ENCODE assay signal across 13 cellular contexts in the genomic region with DNA sequence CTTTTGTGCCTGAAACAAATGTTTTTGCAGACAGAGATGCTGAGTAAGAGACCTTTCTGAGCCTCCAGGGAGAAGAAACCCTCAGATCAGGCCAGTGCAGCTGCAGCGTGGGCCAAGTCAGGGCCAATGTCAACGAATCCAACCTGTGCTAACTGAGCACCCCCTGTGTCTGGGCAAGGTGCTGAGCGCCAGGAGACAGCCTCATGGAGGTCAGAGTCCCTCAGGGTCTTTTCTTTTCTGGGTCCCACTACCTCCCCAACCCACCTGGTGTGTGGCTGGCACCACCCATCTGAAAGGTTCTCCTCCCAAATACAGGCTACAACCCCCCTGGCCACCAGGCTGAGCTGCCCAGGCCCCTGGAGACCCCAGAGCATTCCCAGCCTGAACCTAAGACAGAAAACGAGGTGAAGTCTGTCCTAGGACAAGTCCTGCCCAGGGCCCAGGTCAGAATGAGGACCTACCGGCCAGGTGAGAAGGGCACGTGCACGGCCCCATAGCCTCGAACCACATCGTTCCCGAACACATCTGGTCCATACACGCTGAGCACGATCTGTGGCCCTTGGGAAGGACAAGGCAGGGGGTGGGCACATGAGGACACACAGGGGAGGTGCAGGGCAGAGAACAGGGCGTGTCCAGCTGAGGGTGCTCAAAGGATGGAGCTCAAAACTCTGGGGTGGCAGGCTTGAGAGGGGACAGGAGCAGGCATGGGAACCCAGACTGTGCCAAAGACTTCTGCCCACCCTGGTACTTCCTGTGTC. TPM values are rescaled to one million over a fixed set of nuclear protein-coding genes. Genes with fewer than 3 reads are reported as not detected.
DNase-seq lines count a peak whose midpoint lies in the region; ATAC-seq and TF ChIP-seq lines count a peak whose summit lies in the region.
"Had no signal": no experiment of that assay in that cellular context is flagged by ENCODE, and none has a peak within 500 bp of the region (broad histone marks: within the 10 kb centered on the region; RNA-seq: fewer than 3 reads in every experiment).

No MANE protein-coding gene starts in this region.

- H3K4me1 ChIP-seq in adipocyte (ENCODE audit: control insufficient read depth, insufficient read depth, low read length) (peaks cover 38% of the 10 kb centered on the region), spleen (peaks cover 0 to 40% (median 7%) of the 10 kb centered on the region in 6 donors)
- H3K4me1 ChIP-seq: lower lobe of right lung had no signal

- intact Hi-C loops in left colon (cut with DNase I, micrococcal nuclease) (no loop called here), spleen (cut with DNase I; ENCODE audit: low total_unique reads) (no loop called here)

- H3K27ac ChIP-seq in spleen: peak overlapping the region in 2 of 8 donors; percentile 37 to 51

- no peaks in the 10 kb centered on the region for H3K27me3 ChIP-seq in H7 (ENCODE audit: control insufficient read depth, insufficient read depth, low read length)
- no peaks in the 10 kb centered on the region for H3K27me3 ChIP-seq in adipocyte (replicated peaks; ENCODE audit: control insufficient read depth, insufficient read depth, low read length)
- H3K27me3 ChIP-seq in spleen (replicated peaks in 1 of 7): no peaks in the 10 kb centered on the region

- TF ChIP-seq CTCF in spleen (IDR thresholded peaks at IDR 0.05 in 8 of 11, conservative IDR thresholded peaks at IDR 0.05 in 3 of 11): no peak

- peak overlapping the region; percentile 70 for H3K9ac ChIP-seq in adipocyte (ENCODE audit: low read length)

- ATAC-seq in left colon (peak; percentile 2), HG02763 (IDR thresholded peaks at IDR 0.05; ENCODE audit: unreplicated experiment) (no peak), HG03354 (IDR thresholded peaks at IDR 0.05; ENCODE audit: poor library complexity, severe bottlenecking, unreplicated experiment) (no peak), HG02938 (IDR thresholded peaks at IDR 0.05; ENCODE audit: unreplicated experiment) (no peak)

- DNase-seq in H7 (peak; percentile 16), adipocyte (ENCODE audit: low read depth) (no peak), left colon (no peak), spleen (peak; percentile 46), NCI-H69 (lab: John Stamatoyannopoulos, UW) (no peak)
- DNase-seq: lower lobe of right lung, NCI-H1417 treated with DMSO at 0.1 percent for 48 hours, T-helper 9 cell had no signal

- H3K9me3 ChIP-seq in adipocyte (ENCODE audit: control insufficient read depth, low read length) (no peaks in the 10 kb centered on the region), spleen (no peaks in the 10 kb centered on the region)
- H3K9me3 ChIP-seq: lower lobe of right lung had no signal

- TF ChIP-seq POLR2A in spleen (IDR thresholded peaks at IDR 0.05): no peak

- H3K4me3 ChIP-seq in H7 (ENCODE audit: insufficient read depth, low read depth, low read length): no peak overlapping the region
- H3K4me3 ChIP-seq in adipocyte (ENCODE audit: low read length): no peak overlapping the region
- H3K4me3 ChIP-seq in spleen: no peak overlapping the region
- H3K4me3 ChIP-seq: lower lobe of right lung had no signal

- WGBS in spleen, 5 donors: 84 to 88% (median 86%) methylated on average over 11 to 13 of the region's 13 CpGs

- peaks cover 2% of the 10 kb centered on the region for H3K36me3 ChIP-seq in H7 (replicated peaks; ENCODE audit: control insufficient read depth, insufficient read depth, low read length)
- no peaks in the 10 kb centered on the region for H3K36me3 ChIP-seq in adipocyte (ENCODE audit: control insufficient read depth, insufficient read depth, low read length, severe bottlenecking)
- H3K36me3 ChIP-seq in spleen: no peaks in the 10 kb centered on the region
- H3K36me3 ChIP-seq: lower lobe of right lung had no signal

RNA-seq across cellular contexts. Expression of a gene that starts 15.0 kb away (rescaled TPM):
- total RNA-seq in H7 (2014; rRNA removed; shearing (Covaris generic)): 61.5 and 63.5 TPM in 2 replicates
- total RNA-seq in left colon (1 to 10 TPM; 7.1 to 7.3 TPM), spleen (10 to 100 TPM in 1 of 7 donors, 1 to 10 TPM in 6; 6.4 to 14.1 (median 7.3) TPM)
- 1 to 10 TPM; 4.3 to 8.1 (median 5.8) TPM for polyA plus RNA-seq in spleen

RNA-seq across cellular contexts. Expression of a gene that starts 30.8 kb away (rescaled TPM):
- 26.1 and 30.4 TPM in 2 replicates for total RNA-seq in H7 (2014; rRNA removed; shearing (Covaris generic))
- 10 to 100 TPM; 42.5 to 47.4 TPM for total RNA-seq in left colon
- 10 to 100 TPM; 23.1 to 56.2 (median 34.4) TPM for total RNA-seq in spleen
- 10 to 100 TPM in 1 of 3 donors, 1 to 10 TPM in 2; 5.7 to 15.1 (median 6.9) TPM for polyA plus RNA-seq in spleen

RNA-seq across cellular contexts. Expression of a gene that starts 39.5 kb away (rescaled TPM):
- 22.2 and 24.8 TPM in 2 replicates for total RNA-seq in H7 (2014; rRNA removed; shearing (Covaris generic))
- 10 to 100 TPM; 12.9 to 68.6 TPM for total RNA-seq in left colon
- total RNA-seq in spleen: 10 to 100 TPM; 10.1 to 41.0 (median 21.8) TPM
- polyA plus RNA-seq in spleen: 10 to 100 TPM; 16.1 to 48.4 (median 17.8) TPM
- total RNA-seq: glomerular endothelial cell, HT-29 had no signal

Comparison
In these comparisons a context has a peak if more than half of its experiments do, and no peak if none do; other contexts are left out.
1. DNase-seq: peak in H7 (single experiment) and spleen (single experiment); none in adipocyte (single experiment), left colon (0 of 2) and NCI-H69 (single experiment).